12 cellular contexts compared by ENCODE assay signal in genomic region chr1:179169616-179170467, GRCh38. TPM values are rescaled to one million over a fixed set of nuclear protein-coding genes. Genes with fewer than 3 reads are reported as not detected.
DNase-seq lines count a peak whose midpoint lies in the region; ATAC-seq and TF ChIP-seq lines count a peak whose summit lies in the region.
"Had no signal": no experiment of that assay in that cellular context is flagged by ENCODE, and none has a peak within 500 bp of the region (broad histone marks: within the 10 kb centered on the region; RNA-seq: fewer than 3 reads in every experiment).

No MANE protein-coding gene starts in this region.

- no peaks in the 10 kb centered on the region for H3K9me3 Mint-ChIP-seq in osteocyte (ENCODE audit: unreplicated experiment)
- no peaks in the 10 kb centered on the region for H3K9me3 Mint-ChIP-seq in CD8-positive, alpha-beta memory T cell
- H3K9me3 Mint-ChIP-seq: activated CD8-positive, alpha-beta T cell treated with anti-CD3 and anti-CD28 coated beads for 36 hours; neural progenitor cell had no signal

- H3K27me3 Mint-ChIP-seq in osteocyte (ENCODE audit: unreplicated experiment): no peaks in the 10 kb centered on the region
- H3K27me3 Mint-ChIP-seq in CD8-positive, alpha-beta memory T cell: no peaks in the 10 kb centered on the region
- H3K27me3 Mint-ChIP-seq: activated CD8-positive, alpha-beta T cell treated with anti-CD3 and anti-CD28 coated beads for 36 hours had no signal

- H3K36me3 ChIP-seq in CD8-positive, alpha-beta memory T cell (ENCODE audit: insufficient read depth, low read length): no peaks in the 10 kb centered on the region
- no peaks in the 10 kb centered on the region for H3K36me3 ChIP-seq in effector memory CD4-positive, alpha-beta T cell (ENCODE audit: control insufficient read depth, insufficient read depth, low read length)
- H3K36me3 ChIP-seq: neural progenitor cell had no signal

- H3K36me3 Mint-ChIP-seq in osteocyte (ENCODE audit: unreplicated experiment): no peaks in the 10 kb centered on the region
- H3K36me3 Mint-ChIP-seq in CD8-positive, alpha-beta memory T cell: peaks cover 0 to 2% (median 0%) of the 10 kb centered on the region in 3 donors
- H3K36me3 Mint-ChIP-seq: neural progenitor cell had no signal

- H3K27ac Mint-ChIP-seq in osteocyte (ENCODE audit: unreplicated experiment): peak overlapping the region; percentile 61
- peak overlapping the region in 1 of 8 donors; percentile 39 for H3K27ac Mint-ChIP-seq in CD8-positive, alpha-beta memory T cell
- H3K27ac Mint-ChIP-seq: activated CD8-positive, alpha-beta T cell treated with anti-CD3 and anti-CD28 coated beads for 36 hours; neural progenitor cell had no signal

- no peak overlapping the region for H3K4me3 Mint-ChIP-seq in osteocyte (ENCODE audit: unreplicated experiment)
- no peak overlapping the region for H3K4me3 Mint-ChIP-seq in CD8-positive, alpha-beta memory T cell
- H3K4me3 Mint-ChIP-seq: activated CD8-positive, alpha-beta T cell treated with anti-CD3 and anti-CD28 coated beads for 36 hours; neural progenitor cell had no signal

- no peak for TF ChIP-seq POLR2A in NB4 (IDR thresholded peaks at IDR 0.05; ENCODE audit: extremely low read depth, insufficient read length)

- H3K4me1 ChIP-seq in CD8-positive, alpha-beta memory T cell (ENCODE audit: insufficient read depth, low read length): no peaks in the 10 kb centered on the region
- H3K4me1 ChIP-seq in effector memory CD4-positive, alpha-beta T cell (ENCODE audit: control insufficient read depth, insufficient read depth, low read length, poor library complexity, severe bottlenecking): no peaks in the 10 kb centered on the region
- H3K4me1 ChIP-seq: neural progenitor cell had no signal

- DNase-seq in Daoy (ENCODE audit: low read depth): peak; percentile 35
- peak; percentile 42 for DNase-seq in NB4 (ENCODE audit: low read depth)
- peak; percentile 85 for DNase-seq in choroid plexus epithelial cell (ENCODE audit: low read depth)
- DNase-seq in osteocyte (ENCODE audit: extremely low spot score, unreplicated experiment): no peak
- no peak for DNase-seq in OCI-M1 (lab: John Stamatoyannopoulos, UW)
- DNase-seq in CD8-positive, alpha-beta memory T cell: no peak
- DNase-seq in effector memory CD4-positive, alpha-beta T cell: no peak
- DNase-seq: activated CD8-positive, alpha-beta T cell treated with anti-CD3 and anti-CD28 coated beads for 36 hours; DND-41; NCI-H1092 had no signal

- POLR2A ChIA-PET in CD8-positive, alpha-beta memory T cell (lab: Charles Lee): no interaction called here

- peaks cover 45% of the 10 kb centered on the region for H3K4me1 Mint-ChIP-seq in osteocyte (ENCODE audit: unreplicated experiment)
- H3K4me1 Mint-ChIP-seq in CD8-positive, alpha-beta memory T cell: peaks cover 3 to 18% (median 13%) of the 10 kb centered on the region in 3 donors
- H3K4me1 Mint-ChIP-seq: neural progenitor cell had no signal

- CTCF ChIA-PET in CD8-positive, alpha-beta memory T cell (lab: Charles Lee): no interaction called here

- H3K27ac ChIP-seq in CD8-positive, alpha-beta memory T cell (ENCODE audit: low read depth, low read length): no peak overlapping the region
- H3K27ac ChIP-seq in effector memory CD4-positive, alpha-beta T cell (ENCODE audit: insufficient read depth, low read length, poor library complexity, severe bottlenecking): no peak overlapping the region
- H3K27ac ChIP-seq: neural progenitor cell had no signal

- no peak for TF ChIP-seq CTCF in NB4 (IDR thresholded peaks at IDR 0.05; ENCODE audit: low read depth, low read length)
- TF ChIP-seq CTCF in choroid plexus epithelial cell (conservative IDR thresholded peaks at IDR 0.05; ENCODE audit: low read depth, low read length): no peak
- no peak for TF ChIP-seq CTCF in osteocyte (IDR thresholded peaks at IDR 0.05)

- H3K27me3 ChIP-seq in CD8-positive, alpha-beta memory T cell (ENCODE audit: insufficient read depth, low read length, poor library complexity, severe bottlenecking): no peaks in the 10 kb centered on the region
- H3K27me3 ChIP-seq in effector memory CD4-positive, alpha-beta T cell (replicated peaks; ENCODE audit: control insufficient read depth, insufficient read depth, low read length, poor library complexity, severe bottlenecking): no peaks in the 10 kb centered on the region
- H3K27me3 ChIP-seq: neural progenitor cell had no signal

- H3K4me3 ChIP-seq in NB4 (ENCODE audit: low read depth, low read length) (no peak overlapping the region), choroid plexus epithelial cell (ENCODE audit: low read depth, low read length) (no peak overlapping the region)
- H3K4me3 ChIP-seq in CD8-positive, alpha-beta memory T cell (ENCODE audit: low read length): no peak overlapping the region
- H3K4me3 ChIP-seq in effector memory CD4-positive, alpha-beta T cell (ENCODE audit: insufficient read depth, low read depth, low read length, poor library complexity, severe bottlenecking): no peak overlapping the region
- H3K4me3 ChIP-seq: neural progenitor cell had no signal

- no peak for ATAC-seq in GM21528 (IDR thresholded peaks at IDR 0.05; ENCODE audit: low FRiP score, unreplicated experiment)
- ATAC-seq: activated CD8-positive, alpha-beta T cell treated with anti-CD3 and anti-CD28 coated beads for 36 hours had no signal

- no peaks in the 10 kb centered on the region for H3K9me3 ChIP-seq in CD8-positive, alpha-beta memory T cell (ENCODE audit: low read length)
- no peaks in the 10 kb centered on the region for H3K9me3 ChIP-seq in effector memory CD4-positive, alpha-beta T cell (ENCODE audit: control insufficient read depth, low read length)

RNA-seq across cellular contexts. Expression of gene ABL2, which starts 59.6 kb away (rescaled TPM):
- total RNA-seq in Daoy (2014; rRNA removed; shearing (Covaris generic)): 17.6 and 21.9 TPM in 2 replicates
- 33.7 and 36.3 TPM in 2 replicates for total RNA-seq in osteocyte
- total RNA-seq in CD8-positive, alpha-beta memory T cell: 1 to 10 TPM; 6.7 to 7.2 TPM
- 1.4 TPM for polyA plus RNA-seq in CD8-positive, alpha-beta memory T cell

Comparison
In these comparisons a context has a peak if more than half of its experiments do, and no peak if none do; other contexts are left out.
1. DNase-seq: peak in Daoy (single experiment), NB4 (single experiment) and choroid plexus epithelial cell (single experiment); none in osteocyte (single experiment), OCI-M1 (single experiment), CD8-positive, alpha-beta memory T cell (0 of 5) and effector memory CD4-positive, alpha-beta T cell (0 of 3).